Comparison of ENCODE assay signal across 20 cellular contexts in genomic region chrX:48076343-48076742, GRCh38.
DNase-seq lines count a peak whose midpoint lies in the region; ATAC-seq and TF ChIP-seq lines count a peak whose summit lies in the region.
"Had no signal": no experiment of that assay in that cellular context is flagged by ENCODE, and none has a peak within 500 bp of the region (broad histone marks: within the 10 kb centered on the region; RNA-seq: fewer than 3 reads in every experiment).

No MANE protein-coding gene starts in this region.

- no peak overlapping the region for H3K4me3 Mint-ChIP-seq in stimulated activated memory B cell treated with anti-CD40 and anti-IgM and Interleukin-4, amounts not matched to agents 10 μg/mL and 1 μg/mL and 100 μg/mL, for 72 hours
- H3K4me3 Mint-ChIP-seq: CD4-positive, CD25-positive, alpha-beta regulatory T cell; T-cell had no signal

- in situ Hi-C loops in KBM-7 (cut with MboI; ENCODE audit: low pct_unique_long_range_greater_than_20kb, low sequenced_read_pairs), result no loop called here

- peak overlapping the region; percentile 69 for H3K27ac Mint-ChIP-seq in stimulated activated memory B cell treated with anti-CD40 and anti-IgM and Interleukin-4, amounts not matched to agents 10 μg/mL and 1 μg/mL and 100 μg/mL, for 72 hours
- H3K27ac Mint-ChIP-seq: CD4-positive, CD25-positive, alpha-beta regulatory T cell; T-cell had no signal

- no peaks in the 10 kb centered on the region for H3K27me3 Mint-ChIP-seq in stimulated activated memory B cell treated with anti-CD40 and anti-IgM and Interleukin-4, amounts not matched to agents 10 μg/mL and 1 μg/mL and 100 μg/mL, for 72 hours
- H3K27me3 Mint-ChIP-seq: CD4-positive, CD25-positive, alpha-beta regulatory T cell; T-cell had no signal

- no peaks in the 10 kb centered on the region for H3K9me3 Mint-ChIP-seq in stimulated activated memory B cell treated with anti-CD40 and anti-IgM and Interleukin-4, amounts not matched to agents 10 μg/mL and 1 μg/mL and 100 μg/mL, for 72 hours
- H3K9me3 Mint-ChIP-seq: CD4-positive, CD25-positive, alpha-beta regulatory T cell; T-cell had no signal

- TF ChIP-seq CTCF in GM12865 (IDR thresholded peaks at IDR 0.05; ENCODE audit: insufficient read depth, low read depth, low read length, missing control alignments), result no peak

- peak; percentile 49 for ATAC-seq in GM18867 (IDR thresholded peaks at IDR 0.05; ENCODE audit: unreplicated experiment)
- ATAC-seq in HG03442 (IDR thresholded peaks at IDR 0.05; ENCODE audit: unreplicated experiment), result peak; percentile 42
- ATAC-seq in stimulated activated memory B cell treated with anti-CD40 and anti-IgM and Interleukin-4, amounts not matched to agents 10 μg/mL and 1 μg/mL and 100 μg/mL, for 72 hours, result no peak
- ATAC-seq: SK-N-SH treated with all-trans-retinoic acid at 6 μM for 48 hours, T-cell had no signal

- peaks cover 8% of the 10 kb centered on the region for H3K4me1 Mint-ChIP-seq in stimulated activated memory B cell treated with anti-CD40 and anti-IgM and Interleukin-4, amounts not matched to agents 10 μg/mL and 1 μg/mL and 100 μg/mL, for 72 hours

- H3K36me3 Mint-ChIP-seq in stimulated activated memory B cell treated with anti-CD40 and anti-IgM and Interleukin-4, amounts not matched to agents 10 μg/mL and 1 μg/mL and 100 μg/mL, for 72 hours, result no peaks in the 10 kb centered on the region
- H3K36me3 Mint-ChIP-seq: CD4-positive, CD25-positive, alpha-beta regulatory T cell; T-cell had no signal

- DNase-seq in GM12865 (ENCODE audit: low read depth), result peak; percentile 9
- no peak for DNase-seq in KBM-7
- no peak for DNase-seq in stimulated activated CD4-positive, alpha-beta T cell treated with anti-CD3 and anti-CD28 coated beads, Interleukin-12 subunit alpha, Interleukin-12 subunit beta, amount 100 ng/mL, for 4 hours
- DNase-seq in NCI-H82 treated with DMSO at 0.1 percent for 48 hours (lab: John Stamatoyannopoulos, UW; ENCODE audit: unreplicated experiment), result no peak
- DNase-seq: CD4-positive, CD25-positive, alpha-beta regulatory T cell; DND-41; GOT3; HCEC 1CT; MM.1S; NCI-H1092 treated with DMSO at 0.1 percent for 48 hours; NCI-H1436 treated with DMSO at 0.1 percent for 48 hours; NCI-H1930; NCI-H510A; NK-92 treated with Interleukin-12 subunit alpha and Interleukin-12 subunit beta, amount 100 ng/mL, for 24 hours; Peyer's patch; T-cell had no signal

- H3K4me3 ChIP-seq in GM12865 (ENCODE audit: low read depth, low read length), result no peak overlapping the region
- H3K4me3 ChIP-seq: Peyer's patch had no signal
